ENCODE assay signal across 34 cellular contexts in the genomic region with DNA sequence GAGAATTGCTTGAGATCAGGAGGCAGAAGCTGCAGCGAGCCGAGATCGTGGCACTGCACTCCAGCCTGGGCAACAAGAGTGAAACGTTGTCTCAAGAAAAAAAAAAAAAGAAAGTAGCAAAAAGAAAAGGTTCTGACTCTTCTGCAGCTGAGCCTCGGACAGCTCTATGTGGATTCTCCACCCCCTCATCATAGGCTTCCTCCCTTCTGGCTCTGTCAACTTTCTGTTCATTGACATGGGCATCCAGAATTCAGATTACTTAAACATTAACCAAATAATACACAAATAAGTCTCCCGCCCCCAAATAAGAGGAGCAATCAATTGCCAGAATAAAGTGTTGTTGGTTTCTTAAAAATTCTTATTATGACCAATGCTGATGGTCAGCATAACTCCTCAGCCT. TPM values are rescaled to one million over a fixed set of nuclear protein-coding genes. Genes with fewer than 3 reads are reported as not detected.
"Had no signal": no experiment of that assay in that cellular context is flagged by ENCODE, and none has a peak within 500 bp of the region (broad histone marks: within the 10 kb centered on the region; RNA-seq: fewer than 3 reads in every experiment).

No MANE protein-coding gene starts in this region.

- H3K9me3 ChIP-seq: MG63, SK-N-SH had no signal

- DNase-seq: Kasumi-1, KG1, MG63, NCI-H1048, NCI-H1092 treated with DMSO at 0.1 percent for 48 hours, NCI-H1105 treated with DMSO at 0.1 percent for 48 hours, NCI-H1417, NCI-H1436, NCI-H146, NCI-H1694, NCI-H187, NCI-H1930, NCI-H2029 treated with DMSO at 0.1 percent for 48 hours, NCI-H2081 treated with DMSO at 0.1 percent for 48 hours, NCI-H2107, NCI-H2171, NCI-H226, NCI-H446 treated with DMSO at 0.1 percent for 48 hours, NCI-H510A, NCI-H524, NCI-H526, NCI-H69, NCI-H748 treated with DMSO at 0.1 percent for 48 hours, PC-9, SHP77, SK-N-SH, SW 1271 had no signal

- FAIRE-seq: RCC 7860 had no signal

- ATAC-seq: Panc1 had no signal

RNA-seq across cellular contexts. Expression of a gene that starts 39.3 kb away (rescaled TPM):
- total RNA-seq: M059J, OCI-LY7, PC-9, Right ventricle myocardium inferior, RPMI7951, SJSA1 had no signal
- polyA plus RNA-seq: SK-N-SH had no signal
